In genomic region chr4:146522098-146522861, GRCh38 we compare ENCODE assay signal across 8 cellular contexts. TPM values are rescaled to one million over a fixed set of nuclear protein-coding genes. Genes with fewer than 3 reads are reported as not detected.
DNase-seq lines count a peak whose midpoint lies in the region; ATAC-seq lines count a peak whose summit lies in the region.

No MANE protein-coding gene starts in this region.

- H3K9me3 ChIP-seq in iPS-18a (ENCODE audit: control insufficient read depth, low read depth, low read length) (no peaks in the 10 kb centered on the region), skeletal muscle satellite cell (replicated peaks; ENCODE audit: low read length) (no peaks in the 10 kb centered on the region)

- H3K4me1 ChIP-seq in iPS-18a (ENCODE audit: control insufficient read depth, low read depth, low read length) = no peaks in the 10 kb centered on the region
- peaks cover 12% of the 10 kb centered on the region for H3K4me1 ChIP-seq in skeletal muscle satellite cell (ENCODE audit: control insufficient read depth, insufficient read depth, low read length)

- H3K4me3 ChIP-seq in iPS-18a (ENCODE audit: low read length) (peak overlapping the region; percentile 93), skeletal muscle satellite cell (ENCODE audit: low read length) (peak overlapping the region; percentile 98)

- peak; percentile 66 for ATAC-seq in HG02970 (IDR thresholded peaks at IDR 0.05; ENCODE audit: low FRiP score, unreplicated experiment)

- H3K4me2 ChIP-seq in skeletal muscle satellite cell (ENCODE audit: low read length) = peak overlapping the region; percentile 100

- H3K27ac ChIP-seq in iPS-18a (ENCODE audit: low read length) = no peak overlapping the region

- H3K27me3 ChIP-seq in iPS-18a (ENCODE audit: control insufficient read depth, insufficient read depth, low read length) = peaks cover 36% of the 10 kb centered on the region
- no peaks in the 10 kb centered on the region for H3K27me3 ChIP-seq in skeletal muscle satellite cell (ENCODE audit: control insufficient read depth, insufficient read depth, low read length)

- H3K36me3 ChIP-seq in iPS-18a (ENCODE audit: control insufficient read depth, low read depth, low read length) (no peaks in the 10 kb centered on the region), skeletal muscle satellite cell (ENCODE audit: insufficient read depth, low read length) (no peaks in the 10 kb centered on the region)

- DNase-seq in NK-92 treated with Interleukin-12 subunit alpha and Interleukin-12 subunit beta, amount 100 ng/mL, for 24 hours (lab: John Stamatoyannopoulos, UW) = peak; percentile 63
- DNase-seq in NK-92 (lab: John Stamatoyannopoulos, UW; ENCODE audit: unreplicated experiment) = no peak
- DNase-seq in NCI-H2029 treated with DMSO at 0.1 percent for 48 hours (lab: John Stamatoyannopoulos, UW) = peak; percentile 26
- DNase-seq in UCSD-AML1 (lab: John Stamatoyannopoulos, UW; ENCODE audit: unreplicated experiment) = peak; percentile 89
- DNase-seq in brain pericyte (ENCODE audit: low read depth, low spot score) = peak; percentile 55

- peak overlapping the region; percentile 37 for H3K9ac ChIP-seq in iPS-18a (ENCODE audit: low read length)
- peak overlapping the region; percentile 95 for H3K9ac ChIP-seq in skeletal muscle satellite cell (ENCODE audit: low read depth, low read length)

RNA-seq across cellular contexts. Expression of gene SLC10A7, which starts 0.5 kb away (rescaled TPM):
- total RNA-seq in skeletal muscle satellite cell (2012; rRNA removed) = 9.6 and 12.4 TPM in 2 replicates
